In the genomic region with DNA sequence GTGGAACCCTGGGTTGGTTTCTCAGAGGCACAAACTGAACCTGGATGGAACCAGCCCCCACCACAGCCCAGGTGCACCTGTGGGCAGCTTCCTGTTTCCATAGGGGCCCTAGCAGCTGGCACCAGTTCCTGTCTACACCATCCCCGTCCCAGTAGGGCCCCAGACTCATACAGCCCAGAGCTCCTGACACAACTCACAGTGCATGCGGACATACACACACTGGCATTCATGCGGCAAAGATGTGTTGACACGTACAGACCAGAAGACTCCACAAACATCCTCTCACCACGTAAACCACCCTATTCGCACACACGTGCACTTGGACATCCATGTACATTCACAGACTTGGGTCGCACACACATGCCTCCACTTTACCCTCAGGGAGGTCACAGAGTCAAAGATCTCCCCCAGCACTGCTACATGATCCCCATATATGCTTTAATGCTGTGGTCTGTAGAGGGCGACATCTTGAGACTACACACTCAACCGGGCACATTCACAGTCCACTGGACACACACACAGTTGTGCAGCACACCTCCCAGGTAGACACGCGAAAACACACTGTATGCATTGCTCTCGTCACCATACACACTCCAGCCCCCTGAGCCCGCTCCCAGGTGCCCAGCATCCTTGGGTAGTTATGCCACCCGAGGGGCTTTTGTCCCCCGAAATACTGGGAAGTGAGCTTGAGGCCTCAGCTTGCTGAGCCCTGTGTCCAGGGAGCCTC, we compare ENCODE assay signal across 8 cellular contexts. TPM values are rescaled to one million over a fixed set of nuclear protein-coding genes. Genes with fewer than 3 reads are reported as not detected.
DNase-seq lines count a peak whose midpoint lies in the region; ATAC-seq and TF ChIP-seq lines count a peak whose summit lies in the region.

No MANE protein-coding gene starts in this region.

- H3K27me3 ChIP-seq in gastroesophageal sphincter (no peaks in the 10 kb centered on the region), smooth muscle cell (ENCODE audit: low read depth) (no peaks in the 10 kb centered on the region), HAP-1 (ENCODE audit: low read depth) (no peaks in the 10 kb centered on the region)

- TF ChIP-seq CTCF in gastroesophageal sphincter (IDR thresholded peaks at IDR 0.05) (peak in 1 of 4 experiments; percentile 21), smooth muscle cell (IDR thresholded peaks at IDR 0.05; ENCODE audit: borderline replicate concordance, insufficient read depth, poor library complexity, severe bottlenecking) (peak; percentile 15)

- H3F3A ChIP-seq in smooth muscle cell (ENCODE audit: low read depth) = peaks cover 27% of the 10 kb centered on the region

- H2AFZ ChIP-seq in smooth muscle cell (ENCODE audit: low read depth) = no peak overlapping the region

- H3K36me3 ChIP-seq in gastroesophageal sphincter (no peaks in the 10 kb centered on the region), smooth muscle cell (ENCODE audit: low read depth) (no peaks in the 10 kb centered on the region), HAP-1 (replicated peaks) (no peaks in the 10 kb centered on the region)

- H3K27ac ChIP-seq in gastroesophageal sphincter (peak overlapping the region in 3 of 4 donors; percentile 69 to 94 (median 93)), smooth muscle cell (ENCODE audit: low read depth) (peak overlapping the region; percentile 95)

- in situ Hi-C loops in HAP-1 (cut with MboI; ENCODE audit: low sequenced_read_pairs) = no loop called here

- H3K4me1 ChIP-seq in gastroesophageal sphincter = peaks cover 0 to 100% (median 44%) of the 10 kb centered on the region in 3 donors
- H3K4me1 ChIP-seq in smooth muscle cell (ENCODE audit: low read depth) = peaks cover 52% of the 10 kb centered on the region
- peaks cover 18% of the 10 kb centered on the region for H3K4me1 ChIP-seq in HAP-1

- H4K20me1 ChIP-seq in smooth muscle cell (ENCODE audit: low read depth) = peaks cover 99% of the 10 kb centered on the region

- peak overlapping the region; percentile 29 for H3K9ac ChIP-seq in smooth muscle cell (ENCODE audit: low read depth)

- TF ChIP-seq POLR2A in GM10847 (IDR thresholded peaks at IDR 0.05; ENCODE audit: extremely low read depth, insufficient read length) (peak; percentile 15), gastroesophageal sphincter (IDR thresholded peaks at IDR 0.05) (no peak)

- H3K4me2 ChIP-seq in smooth muscle cell = peak overlapping the region; percentile 86

- no peak for TF ChIP-seq EP300 in gastroesophageal sphincter (IDR thresholded peaks at IDR 0.05)

- peaks cover 98% of the 10 kb centered on the region for H3K79me2 ChIP-seq in smooth muscle cell (ENCODE audit: low read depth)

- WGBS in gastroesophageal sphincter (ENCODE audit: low coverage in 1 of 2), 2 donors = 67 to 73% methylated on average over 6 to 11 of the region's 16 CpGs
- WGBS in smooth muscle cell (ENCODE audit: low lambda C conversion rate) = 70% methylated on average over 16 of the region's 16 CpGs

- DNase-seq in UCSD-AML1 (lab: John Stamatoyannopoulos, UW; ENCODE audit: unreplicated experiment) (peak; percentile 93), smooth muscle cell (lab: John Stamatoyannopoulos, UW; ENCODE audit: unreplicated experiment) (no peak), HAP-1 (ENCODE audit: low spot score in 2 of 2) (no peak)
- no peak for DNase-seq in stimulated activated naive CD4-positive, alpha-beta T cell treated with Interleukin-2 at 50 U/mL for 16 hours (lab: John Stamatoyannopoulos, UW)

- H3K9me3 ChIP-seq in gastroesophageal sphincter = no peaks in the 10 kb centered on the region
- H3K9me3 ChIP-seq in smooth muscle cell (replicated peaks; ENCODE audit: low read depth) = no peaks in the 10 kb centered on the region
- no peaks in the 10 kb centered on the region for H3K9me3 ChIP-seq in HAP-1

- ATAC-seq in GM19452 (IDR thresholded peaks at IDR 0.05; ENCODE audit: unreplicated experiment) (peak; percentile 53), HG03442 (IDR thresholded peaks at IDR 0.05; ENCODE audit: unreplicated experiment) (peak; percentile 36), gastroesophageal sphincter (no peak)

- peak overlapping the region in 1 of 2 donors; percentile 14 for H3K4me3 ChIP-seq in gastroesophageal sphincter
- H3K4me3 ChIP-seq in smooth muscle cell = no peak overlapping the region
- H3K4me3 ChIP-seq in HAP-1 = no peak overlapping the region

RNA-seq across cellular contexts. Expression of a gene that starts 22.4 kb away (rescaled TPM):
- total RNA-seq in gastroesophageal sphincter = 10 to 100 TPM; 30.0 to 50.7 (median 35.1) TPM
- 85.5 and 103 TPM in 2 replicates for total RNA-seq in smooth muscle cell
- 139 and 175 TPM in 2 replicates for polyA plus RNA-seq in smooth muscle cell
